17 cellular contexts compared by ENCODE assay signal in genomic region chr11:91749231-91749630, GRCh38.
"Had no signal": no experiment of that assay in that cellular context is flagged by ENCODE, and none has a peak within 500 bp of the region (broad histone marks: within the 10 kb centered on the region; RNA-seq: fewer than 3 reads in every experiment).

No MANE protein-coding gene starts in this region.

- H3K9me3 ChIP-seq: thoracic aorta had no signal

- DNase-seq: activated CD4-positive, alpha-beta T cell treated with anti-CD3 and anti-CD28 coated beads for 4 hours; activated CD4-positive, alpha-beta T cell treated with anti-CD3 and anti-CD28 coated beads, Interleukin-2, amount 50 U/mL, for 48 hours; activated CD4-positive, CD25-positive, alpha-beta regulatory T cell; activated naive CD4-positive, alpha-beta T cell treated with Interleukin-2 at 50 U/mL for 16 hours; activated naive CD8-positive, alpha-beta T cell treated with anti-CD3 and anti-CD28 coated beads for 36 hours; activated T-cell treated with anti-CD3 and anti-CD28 coated beads, Interleukin-2, amount 50 U/mL, for 48 hours; cortex of kidney; erythroblast; foreskin melanocyte; glutamatergic neuron; immature natural killer cell; stimulated activated CD4-positive, alpha-beta T cell treated with anti-CD3 and anti-CD28 coated beads, Interleukin-4, amount 100 ng/mL, for 24 hours; stimulated activated naive CD4-positive, alpha-beta T cell treated with Interleukin-2 at 50 U/mL for 16 hours; T-helper 17 cell had no signal

- H3K4me3 ChIP-seq: hepatocyte, thoracic aorta had no signal

- ATAC-seq: natural killer cell treated with Interleukin-12 subunit alpha and Interleukin-12 subunit beta and Interleukin-15 and Interleukin-18, amount 100 ng/mL, for 72 hours; T-helper 17 cell had no signal

- H3K36me3 ChIP-seq: thoracic aorta had no signal

- H3K27me3 ChIP-seq: hepatocyte had no signal

- H2AFZ ChIP-seq: hepatocyte had no signal

- H3K27ac ChIP-seq: hepatocyte, thoracic aorta had no signal

- H3K4me2 ChIP-seq: hepatocyte had no signal

- H3K79me2 ChIP-seq: hepatocyte had no signal
